35 cellular contexts compared by ENCODE assay signal in genomic region chr6:47713200-47713599, GRCh38. TPM values are rescaled to one million over a fixed set of nuclear protein-coding genes. Genes with fewer than 3 reads are reported as not detected.
"Had no signal": no experiment of that assay in that cellular context is flagged by ENCODE, and none has a peak within 500 bp of the region (broad histone marks: within the 10 kb centered on the region; RNA-seq: fewer than 3 reads in every experiment).

No MANE protein-coding gene starts in this region.

- H3K9me3 ChIP-seq: adrenal gland, ascending aorta, body of pancreas, breast epithelium had no signal

- FAIRE-seq: astrocyte had no signal

- DNase-seq: activated effector memory CD4-positive, alpha-beta T cell treated with anti-CD3 and anti-CD28 coated beads, Interleukin-2, amount 50 U/mL, for 16 hours; activated effector memory CD4-positive, alpha-beta T cell treated with Interleukin-2 at 50 U/mL for 16 hours; activated gamma-delta T cell; activated gamma-delta T cell treated with Interleukin-2 at 50 U/mL for 16 hours; activated naive CD4-positive, alpha-beta T cell; activated naive CD4-positive, alpha-beta T cell treated with anti-CD3 and anti-CD28 coated beads for 36 hours; activated naive CD4-positive, alpha-beta T cell treated with anti-CD3 and anti-CD28 coated beads, Interleukin-2, amount 10 ng/mL, durations not matched to agents 7 days and 5 days; activated naive CD4-positive, alpha-beta T cell treated with anti-CD3 and anti-CD28 coated beads, Interleukin-2, amount 50 U/mL, for 16 hours; activated naive CD4-positive, alpha-beta T cell treated with Interleukin-2 at 50 U/mL for 16 hours; activated naive CD8-positive, alpha-beta T cell treated with anti-CD3 and anti-CD28 coated beads for 36 hours; activated naive CD8-positive, alpha-beta T cell treated with anti-CD3 and anti-CD28 coated beads, Interleukin-2, amount 10 ng/mL, durations not matched to agents 7 days and 5 days; activated naive CD8-positive, alpha-beta T cell treated with anti-CD3 and anti-CD28 coated beads, Interleukin-2, amount 50 U/mL, for 24 hours; activated T-cell treated with anti-CD3 and anti-CD28 coated beads, Interleukin-2, amount 50 U/mL, for 4 hours; activated T-cell treated with anti-CD3 and anti-CD28 coated beads, Interleukin-2, amount 50 U/mL, for 48 hours; activated T-cell treated with anti-CD3 and anti-CD28 coated beads, Interleukin-2, amount 50 U/mL, for 72 hours; adrenal gland; amniotic stem cell; amygdala; anterior cingulate cortex; aorta; body of pancreas; brain microvascular endothelial cell; caudate nucleus; central memory CD4-positive, alpha-beta T cell; cerebellar nuclear complex had no signal

- H3K4me3 ChIP-seq: adrenal gland, ascending aorta, body of pancreas, breast epithelium, cardiac muscle cell had no signal

- H3K4me1 ChIP-seq: adrenal gland, ascending aorta, body of pancreas, breast epithelium had no signal

- H3K27ac ChIP-seq: adrenal gland, ascending aorta, body of pancreas, brain microvascular endothelial cell, breast epithelium, cardiac muscle cell had no signal

- H3K36me3 ChIP-seq: adrenal gland, ascending aorta, brain microvascular endothelial cell, breast epithelium, cardiac muscle cell had no signal

- ATAC-seq: activated naive CD4-positive, alpha-beta T cell treated with anti-CD3 and anti-CD28 coated beads, Interleukin-2, amount 50 U/mL, for 72 hours; activated naive CD8-positive, alpha-beta T cell treated with anti-CD3 and anti-CD28 coated beads, Interleukin-2, amount 50 U/mL, for 24 hours; activated T-cell treated with anti-CD3 and anti-CD28 coated beads, Interleukin-2, amount 50 U/mL, for 4 hours; activated T-cell treated with anti-CD3 and anti-CD28 coated beads, Interleukin-2, amount 50 U/mL, for 72 hours; activated T-helper 17 cell treated with anti-CD3 and anti-CD28 coated beads, Interleukin-2, amount 50 U/mL, for 72 hours; body of pancreas had no signal

- H3K27me3 ChIP-seq: adrenal gland, ascending aorta, body of pancreas, brain microvascular endothelial cell, breast epithelium, cardiac muscle cell had no signal

RNA-seq across cellular contexts. Expression of gene ADGRF4, which starts 14.8 kb away (rescaled TPM):
- total RNA-seq: activated naive CD4-positive, alpha-beta T cell treated with anti-CD3 and anti-CD28 coated beads for 36 hours; activated naive CD4-positive, alpha-beta T cell treated with anti-CD3 and anti-CD28 coated beads, Interleukin-2, amount 50 U/mL, for 72 hours; activated naive CD8-positive, alpha-beta T cell treated with anti-CD3 and anti-CD28 coated beads for 36 hours; activated naive CD8-positive, alpha-beta T cell treated with anti-CD3 and anti-CD28 coated beads, Interleukin-2, amount 10 ng/mL, durations not matched to agents 7 days and 5 days; activated T-cell treated with anti-CD3 and anti-CD28 coated beads, Interleukin-2, amount 50 U/mL, for 4 hours; activated T-cell treated with anti-CD3 and anti-CD28 coated beads, Interleukin-2, amount 50 U/mL, for 72 hours; activated T-helper 1 cell treated with anti-CD3 and anti-CD28 coated beads, Interleukin-12 subunit alpha, Interleukin-12 subunit beta, Interleukin-2, Interleukin-4 antibody, amounts not matched to agents 30 ng/mL and 10 ng/mL and 1 ng/mL, durations not matched to agents 14 hours and 24 hours and 36 hours; activated T-helper 17 cell treated with anti-CD3 and anti-CD28 coated beads, Interleukin-2, amount 50 U/mL, for 72 hours; activated T-helper 2 cell treated with anti-CD3 and anti-CD28 coated beads, Interferon-gamma antibody, Interleukin-2, Interleukin-4, amounts not matched to agents 10 μg/mL and 5 μg/mL and 100 μg/mL, durations not matched to agents 14 hours and 24 hours and 36 hours; aorta; ascending aorta; body of pancreas; cardiac muscle cell; cardiac septum; chondrocyte had no signal
- polyA plus RNA-seq: aorta, cardiac muscle cell had no signal
